20 cellular contexts compared by ENCODE assay signal in genomic region chr3:49614936-49615335, GRCh38.
"Had no signal": no experiment of that assay in that cellular context is flagged by ENCODE, and none has a peak within 500 bp of the region (broad histone marks: within the 10 kb centered on the region; RNA-seq: fewer than 3 reads in every experiment).

No MANE protein-coding gene starts in this region.

- H3K27me3 ChIP-seq: dorsolateral prefrontal cortex, gastroesophageal sphincter, ovary had no signal

- H3K36me3 Mint-ChIP-seq: memory B cell had no signal

- DNase-seq: effector CD8-positive, alpha-beta T cell; glutamatergic neuron; immature natural killer cell; left ventricle myocardium inferior; lower lobe of right lung; naive thymus-derived CD4-positive, alpha-beta T cell; ovary; right cardiac atrium; stimulated activated CD4-positive, alpha-beta T cell treated with anti-CD3 and anti-CD28 coated beads, Interleukin-2, amount 100 ng/mL, for 48 hours; stimulated activated naive CD4-positive, alpha-beta T cell treated with Interleukin-2 at 50 U/mL for 16 hours had no signal

- ATAC-seq: esophagus mucosa; gastroesophageal sphincter; lower lobe of right lung; naive thymus-derived CD4-positive, alpha-beta T cell had no signal

- H3K4me3 Mint-ChIP-seq: immature natural killer cell; memory B cell; naive thymus-derived CD4-positive, alpha-beta T cell had no signal

- FAIRE-seq: endometrium, keratinocyte, urothelium cell line had no signal

- H3K4me1 ChIP-seq: gastroesophageal sphincter, lower lobe of right lung had no signal

- H3K27ac ChIP-seq: coronary artery, gastroesophageal sphincter, left ventricle myocardium inferior, lower lobe of right lung, ovary had no signal

- H3K27ac Mint-ChIP-seq: immature natural killer cell, memory B cell, progenitor cell of endocrine pancreas had no signal

- H3K4me2 ChIP-seq: smooth muscle cell had no signal

- H3K9me3 ChIP-seq: gastroesophageal sphincter, ovary had no signal

- H3K4me1 Mint-ChIP-seq: immature natural killer cell; memory B cell; naive thymus-derived CD4-positive, alpha-beta T cell had no signal

- H3K36me3 ChIP-seq: gastroesophageal sphincter, left ventricle myocardium inferior, lower lobe of right lung, ovary had no signal

- H3K4me3 ChIP-seq: coronary artery, dorsolateral prefrontal cortex, gastroesophageal sphincter, left ventricle myocardium inferior, lower lobe of right lung, ovary, smooth muscle cell had no signal

- H3K9me3 Mint-ChIP-seq: immature natural killer cell had no signal
